8 cellular contexts compared by ENCODE assay signal in the genomic region with DNA sequence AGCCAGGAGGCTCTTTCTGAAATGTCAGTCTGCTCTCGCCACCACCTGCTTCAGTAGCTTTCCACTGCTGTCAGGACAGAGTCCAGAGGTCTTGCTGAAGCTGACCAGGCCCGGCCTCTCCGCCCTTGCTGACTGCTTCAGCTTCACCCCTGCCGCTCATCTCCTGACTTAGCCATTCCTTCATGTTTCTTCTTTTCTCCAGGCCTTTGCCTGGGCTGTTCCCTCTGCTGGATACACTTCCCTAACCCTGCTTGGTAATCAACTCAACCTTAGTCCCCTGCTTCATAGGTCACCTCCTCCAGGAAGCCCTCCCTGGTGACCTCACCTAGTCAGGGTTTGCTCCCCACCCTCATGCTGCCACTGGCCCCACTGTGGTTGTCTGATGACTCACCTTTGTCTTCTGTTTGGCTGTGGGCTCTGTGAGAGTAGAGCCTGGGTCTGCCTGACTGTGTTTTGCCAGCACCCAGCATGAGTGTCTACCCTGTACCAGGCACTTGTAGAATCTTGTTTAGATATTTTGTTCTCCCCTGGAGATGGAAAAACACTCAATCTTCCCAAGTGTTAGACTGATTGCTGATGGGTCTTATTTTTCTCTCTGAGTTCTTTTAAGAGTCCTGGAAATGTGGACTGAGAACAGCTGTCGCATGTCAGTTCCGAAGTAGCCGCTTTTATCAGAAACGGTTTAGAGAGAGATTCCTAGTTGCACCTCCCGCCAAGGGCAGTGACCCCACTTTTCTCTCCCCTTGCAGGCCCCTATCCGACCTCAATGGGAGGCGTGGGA.
A peak's percentile ranks its signal among the peaks of the same experiment; 100 is the strongest.
DNase-seq lines count a peak whose midpoint lies in the region; ATAC-seq, FAIRE-seq and TF ChIP-seq lines count a peak whose summit lies in the region.

No MANE protein-coding gene starts in this region.

- peaks cover 0 to 1% (median 0%) of the 10 kb centered on the region in 4 experiments; a peak in 2 of 7 replicates for H3K4me1 ChIP-seq in H1 (replicated peaks in 1 of 4; ENCODE audit: control insufficient read depth in 3 of 4, insufficient read depth in 4 of 4, low read length in 3 of 4)

- no peak overlapping the region for H3K14ac ChIP-seq in H1 (ENCODE audit: insufficient read length)

- H2AFZ ChIP-seq in H1 (ENCODE audit: low read length), result no peak overlapping the region

- no peak overlapping the region for H3K4me3 ChIP-seq in H1 (ENCODE audit: extremely low read depth in 1 of 4, insufficient read depth in 2 of 4, low read depth in 3 of 4, low read length in 4 of 4)

- no peaks in the 10 kb centered on the region for H3K23me2 ChIP-seq in H1 (ENCODE audit: low read depth, low read length)

- no peaks in the 10 kb centered on the region for H3K36me3 ChIP-seq in H1 (ENCODE audit: control insufficient read depth in 2 of 4, insufficient read depth in 4 of 4, low read length in 3 of 4)

- intact Hi-C loops in activated CD4-positive, alpha-beta T cell treated with anti-CD3 and anti-CD28 coated beads, Interleukin-2, amount 10 ng/mL, durations not matched to agents 24 days and 14 days (cut with micrococcal nuclease), result loop anchor here (1.0 kb wide), 1 partner anchor 26 kb away; no protein-coding TSS in a partner anchor
- intact Hi-C loops in posterior vena cava (cut with DNase I), result no loop called here

- peaks cover 26% of the 10 kb centered on the region for H3K4me1 Mint-ChIP-seq in activated CD4-positive, alpha-beta T cell treated with anti-CD3 and anti-CD28 coated beads, Interleukin-2, amount 10 ng/mL, durations not matched to agents 24 days and 14 days

- TF ChIP-seq CTCF in H1 (IDR thresholded peaks at IDR 0.05; ENCODE audit: control extremely low read depth in 1 of 3, insufficient read depth in 1 of 3, low read depth in 1 of 3, low read length in 3 of 3), result no peak

- no peak overlapping the region for H3K4ac ChIP-seq in H1 (replicated peaks; ENCODE audit: insufficient read length, low read depth, low read length)

- H4K8ac ChIP-seq in H1 (ENCODE audit: extremely low read depth, insufficient read depth, low read length), result no peak overlapping the region

- H3K4me2 ChIP-seq in H1 (ENCODE audit: insufficient read depth in 1 of 2, low read depth in 2 of 2, low read length in 2 of 2), result no peak overlapping the region

- peak overlapping the region; percentile 38 for H3K27ac Mint-ChIP-seq in activated CD4-positive, alpha-beta T cell treated with anti-CD3 and anti-CD28 coated beads, Interleukin-2, amount 10 ng/mL, durations not matched to agents 24 days and 14 days

- TF ChIP-seq POLR2A in H1 (IDR thresholded peaks at IDR 0.05; ENCODE audit: control extremely low read depth in 1 of 2, low read depth in 2 of 2, low read length in 2 of 2), result no peak

- peak; percentile 76 for DNase-seq in activated CD4-positive, alpha-beta T cell treated with anti-CD3 and anti-CD28 coated beads, Interleukin-2, amount 10 ng/mL, durations not matched to agents 24 days and 14 days
- DNase-seq in H1 (ENCODE audit: low read depth in 1 of 2, low spot score in 2 of 2) (no peak), posterior vena cava (ENCODE audit: low spot score) (peak; percentile 60), NCI-H2029 (lab: John Stamatoyannopoulos, UW) (no peak)

- 90% methylated on average over 11 of the region's 11 CpGs; no CpG with 5 or more reads in 1 of the 2 experiments for WGBS in H1 (ENCODE audit: extremely low coverage in 1 of 2, insufficient coverage in 1 of 2, insufficient read length in 1 of 2, insufficient replicate concordance in 2 of 2, low coverage in 1 of 2, low lambda C conversion rate in 2 of 2, missing lambda C conversion rate in 1 of 2), 2 experiments

- H4K20me1 ChIP-seq in H1 (replicated peaks in 1 of 2; ENCODE audit: control insufficient read depth in 1 of 2, insufficient read depth in 2 of 2, low read length in 2 of 2), result peaks cover 0 to 3% of the 10 kb centered on the region in 2 experiments

- CTCF ChIA-PET in H1 (lab: Charles Lee; ENCODE audit: partially characterized antibody), result interaction anchor here (1.3 to 2.0 kb wide), 2 partner anchors 134 to 143 kb away, joined by 4 to 8 read pairs; a partner anchor contains a TSS

- no peak for TF ChIP-seq RAD21 in H1 (IDR thresholded peaks at IDR 0.05 in 1 of 2, conservative IDR thresholded peaks at IDR 0.05 in 1 of 2; ENCODE audit: low read depth in 2 of 2, low read length in 2 of 2)

- H2BK12ac ChIP-seq in H1 (ENCODE audit: low read depth, low read length), result 0 out of 2 replicates have a peak overlapping the region, but pooled peaks have one; percentile 27

- no peaks in the 10 kb centered on the region for H3K27me3 Mint-ChIP-seq in activated CD4-positive, alpha-beta T cell treated with anti-CD3 and anti-CD28 coated beads, Interleukin-2, amount 10 ng/mL, durations not matched to agents 24 days and 14 days

- no peak overlapping the region for H2BK20ac ChIP-seq in H1 (ENCODE audit: low read length)

- POLR2A ChIA-PET in H1 (lab: Charles Lee; ENCODE audit: partially characterized antibody), result no interaction called here

- H2BK15ac ChIP-seq in H1 (ENCODE audit: low read length), result no peak overlapping the region

- no peak for FAIRE-seq in H1 (lab: Jason Lieb, UNC)

- no peak overlapping the region for H3K4me3 Mint-ChIP-seq in activated CD4-positive, alpha-beta T cell treated with anti-CD3 and anti-CD28 coated beads, Interleukin-2, amount 10 ng/mL, durations not matched to agents 24 days and 14 days

- H2AK5ac ChIP-seq in H1 (ENCODE audit: low read depth, low read length), result no peak overlapping the region

- H3K23ac ChIP-seq in H1 (ENCODE audit: insufficient read length), result no peak overlapping the region

- H3K9me3 ChIP-seq in H1 (ENCODE audit: insufficient read depth in 2 of 2, low read depth in 1 of 2, low read length in 1 of 2), result no peaks in the 10 kb centered on the region

- no peak overlapping the region for H3K9ac ChIP-seq in H1 (replicated peaks in 1 of 4; ENCODE audit: extremely low read depth in 1 of 4, low read depth in 3 of 4, low read length in 3 of 4)

- H4K91ac ChIP-seq in H1 (replicated peaks; ENCODE audit: insufficient read length, low read length), result no peak overlapping the region

- TF ChIP-seq EP300 in H1 (IDR thresholded peaks at IDR 0.05; ENCODE audit: borderline replicate concordance in 1 of 2, low read depth in 2 of 2, low read length in 2 of 2), result no peak

- peak; percentile 53 for ATAC-seq in GM18502 (IDR thresholded peaks at IDR 0.05; ENCODE audit: poor library complexity, unreplicated experiment)
- no peak for ATAC-seq in GM19452 (IDR thresholded peaks at IDR 0.05; ENCODE audit: unreplicated experiment)
- ATAC-seq in GM21423 (IDR thresholded peaks at IDR 0.05; ENCODE audit: unreplicated experiment), result no peak
- no peak for ATAC-seq in GM21576 (IDR thresholded peaks at IDR 0.05; ENCODE audit: unreplicated experiment)

- no peak overlapping the region for H3K27ac ChIP-seq in H1 (ENCODE audit: low read depth, low read length)

- H2BK5ac ChIP-seq in H1 (ENCODE audit: low read depth, low read length), result no peak overlapping the region

- no peak overlapping the region for H2BK120ac ChIP-seq in H1 (replicated peaks; ENCODE audit: low read depth, low read length)

- no peaks in the 10 kb centered on the region for H3K9me3 Mint-ChIP-seq in activated CD4-positive, alpha-beta T cell treated with anti-CD3 and anti-CD28 coated beads, Interleukin-2, amount 10 ng/mL, durations not matched to agents 24 days and 14 days

- H3K36me3 Mint-ChIP-seq in activated CD4-positive, alpha-beta T cell treated with anti-CD3 and anti-CD28 coated beads, Interleukin-2, amount 10 ng/mL, durations not matched to agents 24 days and 14 days (ENCODE audit: low read depth), result peaks cover 23% of the 10 kb centered on the region

- H4K5ac ChIP-seq in H1 (ENCODE audit: insufficient read length, low read depth, low read length), result no peak overlapping the region

- H3K79me1 ChIP-seq in H1 (ENCODE audit: low read depth, low read length), result no peaks in the 10 kb centered on the region

- H3K27me3 ChIP-seq in H1 (replicated peaks in 1 of 4; ENCODE audit: control insufficient read depth in 3 of 4, extremely low read depth in 1 of 4, insufficient read depth in 3 of 4, low read length in 3 of 4), result no peaks in the 10 kb centered on the region

- H3K18ac ChIP-seq in H1 (ENCODE audit: extremely low read depth, low read length), result no peak overlapping the region

- no peak overlapping the region for H3K56ac ChIP-seq in H1 (replicated peaks; ENCODE audit: insufficient read length, low read depth, low read length)

- no peaks in the 10 kb centered on the region for H3K79me2 ChIP-seq in H1 (ENCODE audit: control insufficient read depth in 1 of 2, insufficient read depth in 2 of 2, low read length in 2 of 2)

TF ChIP-seq in H1, 55 proteins besides CTCF, POLR2A, EP300 and RAD21:
- TF ChIP-seq CBX8 (IDR thresholded peaks at IDR 0.05; ENCODE audit: borderline replicate concordance, low read depth, low read length) (no peak), TAF7 (optimal IDR thresholded peaks at IDR 0.05; ENCODE audit: borderline replicate concordance, low read depth, low read length) (no peak)

Comparison
In these comparisons a context has a peak if more than half of its experiments do, and no peak if none do; other contexts are left out.
1. DNase-seq: peak in activated CD4-positive, alpha-beta T cell treated with anti-CD3 and anti-CD28 coated beads, Interleukin-2, amount 10 ng/mL, durations not matched to agents 24 days and 14 days (single experiment) and posterior vena cava (single experiment); none in H1 (0 of 2) and NCI-H2029 (single experiment).